Comparison of ENCODE assay signal across 8 cellular contexts in genomic region chr7:130896898-130897514, GRCh38.
A peak's percentile ranks its signal among the peaks of the same experiment; 100 is the strongest.
DNase-seq lines count a peak whose midpoint lies in the region; ATAC-seq and TF ChIP-seq lines count a peak whose summit lies in the region.

No MANE protein-coding gene starts in this region.

- H3K36me3 ChIP-seq in GM23248 (ENCODE audit: low read depth): peaks cover 72% of the 10 kb centered on the region

- peak overlapping the region; percentile 98 for H3K27ac ChIP-seq in GM23248

- peaks cover 94% of the 10 kb centered on the region for H3K4me1 ChIP-seq in GM23248 (ENCODE audit: insufficient read depth)

- H3K27ac Mint-ChIP-seq in CD14-positive monocyte: peak overlapping the region in 6 of 7 donors; percentile 28 to 88 (median 74)
- peak overlapping the region; percentile 86 for H3K27ac Mint-ChIP-seq in memory B cell

- no peak overlapping the region for H3K4me3 ChIP-seq in GM23248

- WGBS in GM23248 (ENCODE audit: low coverage in 1 of 2, low lambda C conversion rate in 2 of 2, missing lambda C conversion rate in 2 of 2), 2 experiments: 32 to 35% methylated on average over 22 of the region's 22 CpGs

- H3K36me3 Mint-ChIP-seq in CD14-positive monocyte (peaks cover 50 to 68% of the 10 kb centered on the region in 2 donors), memory B cell (peaks cover 21% of the 10 kb centered on the region)

- in situ Hi-C loops in GM23248 (cut with MboI): no loop called here

- intact Hi-C loops in CD14-positive monocyte (cut with micrococcal nuclease): loop anchor here (2.0 to 5.0 kb wide), 4 partner anchors 35 to 145 kb away; no protein-coding TSS in a partner anchor

- no peak overlapping the region for H2AFZ ChIP-seq in GM23248

- H3K4me2 ChIP-seq in GM23248 (ENCODE audit: unreplicated experiment): peak overlapping the region; percentile 25

- no peaks in the 10 kb centered on the region for H3K9me3 ChIP-seq in GM23248 (ENCODE audit: low read depth)

- H3K27me3 ChIP-seq in GM23248 (replicated peaks; ENCODE audit: insufficient read depth): no peaks in the 10 kb centered on the region

- peaks cover 12% of the 10 kb centered on the region; the same call in 1 of the 2 replicates for H4K20me1 ChIP-seq in GM23248 (ENCODE audit: insufficient read depth)

- peaks cover 98% of the 10 kb centered on the region for H3K79me2 ChIP-seq in GM23248 (ENCODE audit: insufficient read depth)

- ATAC-seq in memory B cell (ENCODE audit: low read depth): peak; percentile 66
- no peak for ATAC-seq in GM19324 (IDR thresholded peaks at IDR 0.05; ENCODE audit: low FRiP score, unreplicated experiment)

- no peaks in the 10 kb centered on the region for H3K9me3 Mint-ChIP-seq in CD14-positive monocyte
- no peaks in the 10 kb centered on the region for H3K9me3 Mint-ChIP-seq in memory B cell

- H3K9me2 ChIP-seq in GM23248 (ENCODE audit: insufficient read depth): no peaks in the 10 kb centered on the region

- H3F3A ChIP-seq in GM23248 (ENCODE audit: insufficient read depth): peaks cover 95% of the 10 kb centered on the region

- H3K4me3 Mint-ChIP-seq in CD14-positive monocyte (no peak overlapping the region), memory B cell (peak overlapping the region; percentile 38)

- DNase-seq in CD14-positive monocyte (ENCODE audit: low spot score): peak; percentile 79
- peak; percentile 92 for DNase-seq in GM23248
- DNase-seq in NCI-H526 treated with DMSO at 0.1 percent for 48 hours (lab: John Stamatoyannopoulos, UW): peak; percentile 43
- DNase-seq in activated CD8-positive, alpha-beta memory T cell treated with anti-CD3 and anti-CD28 coated beads for 24 hours: peak; percentile 84
- DNase-seq in effector CD8-positive, alpha-beta T cell (lab: John Stamatoyannopoulos, UW): peak; percentile 54
- DNase-seq in memory B cell (ENCODE audit: low spot score in 2 of 2): peak; percentile 69 to 71
- DNase-seq in stimulated activated CD8-positive, alpha-beta memory T cell treated with anti-CD3 and anti-CD28 coated beads, Interleukin-2, amount 100 ng/mL, for 1 hour (ENCODE audit: low read depth in 2 of 2): peak; percentile 35 to 53

- peak; percentile 83 for TF ChIP-seq CTCF in CD14-positive monocyte (IDR thresholded peaks at IDR 0.05)

- H3K27me3 Mint-ChIP-seq in CD14-positive monocyte (ENCODE audit: low read depth in 3 of 3): no peaks in the 10 kb centered on the region
- H3K27me3 Mint-ChIP-seq in memory B cell: no peaks in the 10 kb centered on the region

- H3K9ac ChIP-seq in GM23248: peak overlapping the region; percentile 100

- H3K4me1 Mint-ChIP-seq in CD14-positive monocyte (peaks cover 41% of the 10 kb centered on the region), memory B cell (peaks cover 59% of the 10 kb centered on the region)
